8 cellular contexts compared by ENCODE assay signal in the genomic region with DNA sequence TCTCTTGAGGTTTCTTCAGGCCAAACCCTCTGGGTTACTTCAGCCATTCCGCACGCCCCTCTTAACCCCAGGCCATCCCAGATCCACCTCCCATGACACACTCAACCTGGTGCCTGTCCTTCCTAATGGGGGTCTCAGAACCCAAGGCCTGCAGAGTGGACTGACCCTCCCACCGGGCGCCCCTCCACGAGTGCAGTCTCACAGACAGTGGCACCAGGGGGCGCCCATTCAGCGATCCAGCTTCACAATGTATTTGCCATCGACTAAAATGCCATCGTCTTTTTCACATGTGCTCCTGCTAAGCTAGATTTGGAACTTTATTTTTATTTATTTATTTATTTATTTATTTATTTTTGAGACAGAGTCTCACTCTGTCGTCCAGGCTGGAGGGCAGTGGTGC. TPM values are rescaled to one million over a fixed set of nuclear protein-coding genes. Genes with fewer than 3 reads are reported as not detected.
DNase-seq lines count a peak whose midpoint lies in the region; ATAC-seq and TF ChIP-seq lines count a peak whose summit lies in the region.

No MANE protein-coding gene starts in this region.

- H3K27ac Mint-ChIP-seq in IgD-negative memory B cell (peak overlapping the region; percentile 76 to 97 (median 96)), endothelial cell (ENCODE audit: unreplicated experiment) (no peak overlapping the region)

- no peaks in the 10 kb centered on the region for H3K36me3 ChIP-seq in osteoblast (ENCODE audit: insufficient read depth, low read length)

- no peak overlapping the region for H3K27ac ChIP-seq in osteoblast (ENCODE audit: low read depth, low read length)

- no peak overlapping the region for H2AFZ ChIP-seq in osteoblast (ENCODE audit: low read length)

- H3K36me3 Mint-ChIP-seq in IgD-negative memory B cell (peaks cover 12% of the 10 kb centered on the region), endothelial cell (ENCODE audit: low read depth, unreplicated experiment) (peaks cover 28% of the 10 kb centered on the region)

- H3K4me3 Mint-ChIP-seq in IgD-negative memory B cell (peak overlapping the region in 3 of 4 donors; percentile 19 to 76 (median 76)), endothelial cell (ENCODE audit: unreplicated experiment) (no peak overlapping the region)

- H3K4me1 Mint-ChIP-seq in IgD-negative memory B cell: peaks cover 56 to 70% (median 59%) of the 10 kb centered on the region in 3 donors
- peaks cover 5% of the 10 kb centered on the region for H3K4me1 Mint-ChIP-seq in endothelial cell (ENCODE audit: unreplicated experiment)

- H3K79me2 ChIP-seq in osteoblast (ENCODE audit: insufficient read depth, low read length): no peaks in the 10 kb centered on the region

- H3K4me1 ChIP-seq in osteoblast (ENCODE audit: insufficient read depth, low read length): no peaks in the 10 kb centered on the region

- no peaks in the 10 kb centered on the region for H3K9me3 ChIP-seq in osteoblast (ENCODE audit: low read depth, low read length)

- no peaks in the 10 kb centered on the region for H3K27me3 Mint-ChIP-seq in IgD-negative memory B cell
- peaks cover 4% of the 10 kb centered on the region for H3K27me3 Mint-ChIP-seq in endothelial cell (ENCODE audit: unreplicated experiment)

- no peak for TF ChIP-seq CTCF in endothelial cell (IDR thresholded peaks at IDR 0.05; ENCODE audit: unreplicated experiment)
- peak; percentile 34 for TF ChIP-seq CTCF in osteoblast (IDR thresholded peaks at IDR 0.05; ENCODE audit: extremely low read depth, low read depth, low read length)

- no peak for ATAC-seq in HG03342 (IDR thresholded peaks at IDR 0.05; ENCODE audit: unreplicated experiment)

- H3K4me2 ChIP-seq in osteoblast (ENCODE audit: insufficient read depth, low read length): no peak overlapping the region

- H3K9me3 Mint-ChIP-seq in IgD-negative memory B cell: no peaks in the 10 kb centered on the region
- H3K9me3 Mint-ChIP-seq in endothelial cell (ENCODE audit: unreplicated experiment): no peaks in the 10 kb centered on the region

- DNase-seq in D341Med (ENCODE audit: low spot score) (peak; percentile 60), endothelial cell (ENCODE audit: low spot score) (peak; percentile 41), osteoblast (ENCODE audit: insufficient read length, low spot score, missing footprints) (no peak), NCI-H226 (no peak), NCI-H146 (lab: John Stamatoyannopoulos, UW) (no peak), middle frontal gyrus (ENCODE audit: extremely low spot score, low spot score) (no peak)

- no peak overlapping the region for H3K4me3 ChIP-seq in osteoblast (ENCODE audit: insufficient read depth, low read length)

- H4K20me1 ChIP-seq in osteoblast (ENCODE audit: insufficient read depth, low read length): no peaks in the 10 kb centered on the region

- H3K27me3 ChIP-seq in osteoblast (ENCODE audit: insufficient read depth, low read length): no peaks in the 10 kb centered on the region

RNA-seq across cellular contexts. Expression of gene INPP5D, which starts 38.5 kb away (rescaled TPM):
- 220 TPM for polyA plus RNA-seq in IgD-negative memory B cell
- total RNA-seq in endothelial cell (ENCODE audit: unreplicated experiment) (79.2 TPM), osteoblast (under 0.01 TPM in 2 replicates)

Comparison
In these comparisons a context has a peak if more than half of its experiments do, and no peak if none do; other contexts are left out.
1. DNase-seq: peak in D341Med (single experiment) and endothelial cell (single experiment); none in osteoblast (single experiment), NCI-H226 (single experiment), NCI-H146 (single experiment) and middle frontal gyrus (single experiment).
2. RNA of gene INPP5D, which starts 38.5 kb away (total RNA-seq): 79.2 TPM in endothelial cell (single experiment); under 0.01 TPM in osteoblast; every median in the first group is over 10 times any median in the second.